ENCODE assay signal across 10 cellular contexts in genomic region chr1:16915627-16915973, GRCh38. TPM values are rescaled to one million over a fixed set of nuclear protein-coding genes. Genes with fewer than 3 reads are reported as not detected.
DNase-seq lines count a peak whose midpoint lies in the region; ATAC-seq, FAIRE-seq and TF ChIP-seq lines count a peak whose summit lies in the region.
"Had no signal": no experiment of that assay in that cellular context is flagged by ENCODE, and none has a peak within 500 bp of the region (broad histone marks: within the 10 kb centered on the region; RNA-seq: fewer than 3 reads in every experiment).

No MANE protein-coding gene starts in this region.

- no peaks in the 10 kb centered on the region for H3K36me3 Mint-ChIP-seq in WTC11

- CTCF ChIA-PET in WTC11 (lab: Charles Lee) = interaction anchor here (1.1 to 2.2 kb wide), 6 partner anchors 10 to 100 kb away, joined by 3 to 8 read pairs (median 5); no protein-coding TSS in a partner anchor

- peak; percentile 1 for TF ChIP-seq CTCF in GM06990 (IDR thresholded peaks at IDR 0.05; ENCODE audit: insufficient read depth, low read length, poor library complexity, severe bottlenecking)
- no peak for TF ChIP-seq CTCF in WTC11 (IDR thresholded peaks at IDR 0.05)

- peaks cover 34% of the 10 kb centered on the region for H3K4me1 ChIP-seq in BLaER1
- H3K4me1 ChIP-seq in effector memory CD4-positive, alpha-beta T cell (ENCODE audit: control insufficient read depth, insufficient read depth, low read length, poor library complexity, severe bottlenecking) = peaks cover 7% of the 10 kb centered on the region

- peak overlapping the region; percentile 96; the same call in 1 of the 2 replicates for H3K4me2 ChIP-seq in BLaER1

- DNase-seq in GM06990 (ENCODE audit: extremely low read depth, insufficient read length) (no peak), WTC11 (ENCODE audit: low spot score) (no peak), left kidney (ENCODE audit: low read depth, low spot score) (peak; percentile 32), AG08396 (ENCODE audit: low spot score) (no peak), frontal cortex (ENCODE audit: low spot score in 2 of 2) (no peak)
- no peak for DNase-seq in effector memory CD4-positive, alpha-beta T cell
- no peak for DNase-seq in stimulated activated CD8-positive, alpha-beta memory T cell treated with anti-CD3 and anti-CD28 coated beads, Interleukin-4, amount 100 ng/mL, for 48 hours

- no peaks in the 10 kb centered on the region for H3K27me3 ChIP-seq in BLaER1
- H3K27me3 ChIP-seq in GM06990 (replicated peaks; ENCODE audit: control insufficient read depth, insufficient read depth, low read length) = no peaks in the 10 kb centered on the region; the same call in none of the 2 replicates
- no peaks in the 10 kb centered on the region for H3K27me3 ChIP-seq in effector memory CD4-positive, alpha-beta T cell (replicated peaks; ENCODE audit: control insufficient read depth, insufficient read depth, low read length, poor library complexity, severe bottlenecking)
- H3K27me3 ChIP-seq: tibial artery had no signal

- no peak overlapping the region for H3K27ac ChIP-seq in BLaER1
- no peak overlapping the region for H3K27ac ChIP-seq in effector memory CD4-positive, alpha-beta T cell (ENCODE audit: insufficient read depth, low read length, poor library complexity, severe bottlenecking)

- no peaks in the 10 kb centered on the region for H3K9me3 Mint-ChIP-seq in WTC11

- FAIRE-seq in frontal cortex (lab: Jason Lieb, UNC) = no peak
- FAIRE-seq: GM12878 had no signal

- POLR2A ChIA-PET in WTC11 (lab: Charles Lee) = interaction anchor here (0.7 kb wide), 1 partner anchor 24 kb away, joined by 3 read pairs; no protein-coding TSS in a partner anchor

- peaks cover 11% of the 10 kb centered on the region for H3K4me1 Mint-ChIP-seq in WTC11

- no peaks in the 10 kb centered on the region for H3K9me3 ChIP-seq in BLaER1
- H3K9me3 ChIP-seq in effector memory CD4-positive, alpha-beta T cell (ENCODE audit: control insufficient read depth, low read length) = no peaks in the 10 kb centered on the region
- H3K9me3 ChIP-seq: tibial artery had no signal

- peak overlapping the region; percentile 72 for H3K4me3 Mint-ChIP-seq in WTC11

- H3K4me3 ChIP-seq in BLaER1 = no peak overlapping the region
- no peak overlapping the region for H3K4me3 ChIP-seq in GM06990 (replicated peaks; ENCODE audit: low read depth, low read length)
- H3K4me3 ChIP-seq in effector memory CD4-positive, alpha-beta T cell (ENCODE audit: insufficient read depth, low read depth, low read length, poor library complexity, severe bottlenecking) = no peak overlapping the region
- H3K4me3 ChIP-seq: GM12878 had no signal

- no peak for ATAC-seq in WTC11
- ATAC-seq: GM12878 had no signal

- H3K36me3 ChIP-seq in BLaER1 = no peaks in the 10 kb centered on the region
- H3K36me3 ChIP-seq in GM06990 (ENCODE audit: control insufficient read depth, insufficient read depth, low read length) = no peaks in the 10 kb centered on the region
- H3K36me3 ChIP-seq in effector memory CD4-positive, alpha-beta T cell (ENCODE audit: control insufficient read depth, insufficient read depth, low read length) = no peaks in the 10 kb centered on the region
- H3K36me3 ChIP-seq: tibial artery had no signal

- no peaks in the 10 kb centered on the region for H4K20me1 ChIP-seq in BLaER1

- H3K27me3 Mint-ChIP-seq in WTC11 (ENCODE audit: low read depth) = peaks cover 7% of the 10 kb centered on the region; the same call in 1 of the 2 replicates

- H3K27ac Mint-ChIP-seq in WTC11 = peak overlapping the region; percentile 73

- 0 out of 2 replicates have a peak overlapping the region, but pooled peaks have one; percentile 86 for H3K9ac ChIP-seq in BLaER1

TF ChIP-seq in WTC11, 78 proteins besides CTCF, POLR2A, EP300 and RAD21 (continues in another document):
- TF ChIP-seq USF2 (CRISPR knock-in tag; IDR thresholded peaks at IDR 0.05) = no peak
- TF ChIP-seq ATF3 (CRISPR knock-in tag; conservative IDR thresholded peaks at IDR 0.05) = no peak
- no peak for TF ChIP-seq ZNF396 (CRISPR knock-in tag; IDR thresholded peaks at IDR 0.05; ENCODE audit: borderline replicate concordance)
- no peak for TF ChIP-seq ARID4B (CRISPR knock-in tag; IDR thresholded peaks at IDR 0.05; ENCODE audit: borderline replicate concordance)
- no peak for TF ChIP-seq FOXJ3 (CRISPR knock-in tag; IDR thresholded peaks at IDR 0.05; ENCODE audit: borderline replicate concordance)
- TF ChIP-seq USF1 (CRISPR knock-in tag; IDR thresholded peaks at IDR 0.05) = no peak
- no peak for TF ChIP-seq ATF2 (CRISPR knock-in tag; IDR thresholded peaks at IDR 0.05; ENCODE audit: borderline replicate concordance, low read depth)
- TF ChIP-seq ZNF317 (CRISPR knock-in tag; IDR thresholded peaks at IDR 0.05; ENCODE audit: borderline replicate concordance, low read depth) = no peak
- TF ChIP-seq ERG (CRISPR knock-in tag; IDR thresholded peaks at IDR 0.05) = no peak

RNA-seq across cellular contexts. Expression of gene CROCC, which starts 6.1 kb away (rescaled TPM):
- total RNA-seq in WTC11 (2021) (73.8 to 75.6 TPM (median 73.9 TPM) in 3 replicates), frontal cortex (17.5 TPM)

RNA-seq across cellular contexts. Expression of gene RNU1-2, which starts 19.8 kb away (rescaled TPM):
- total RNA-seq in WTC11 (2021) (1,028 to 1,267 TPM (median 1,197 TPM) in 3 replicates), frontal cortex (under 0.01 TPM)

Comparison
In these comparisons a context has a peak if more than half of its experiments do, and no peak if none do; other contexts are left out.
1. RNA of gene RNU1-2, which starts 19.8 kb away (total RNA-seq): 1,028 to 1,267 TPM in WTC11; under 0.01 TPM in frontal cortex (single experiment); every median in the first group is over 1,000 times any median in the second.